Comparison of ENCODE assay signal across 8 cellular contexts in the genomic region with DNA sequence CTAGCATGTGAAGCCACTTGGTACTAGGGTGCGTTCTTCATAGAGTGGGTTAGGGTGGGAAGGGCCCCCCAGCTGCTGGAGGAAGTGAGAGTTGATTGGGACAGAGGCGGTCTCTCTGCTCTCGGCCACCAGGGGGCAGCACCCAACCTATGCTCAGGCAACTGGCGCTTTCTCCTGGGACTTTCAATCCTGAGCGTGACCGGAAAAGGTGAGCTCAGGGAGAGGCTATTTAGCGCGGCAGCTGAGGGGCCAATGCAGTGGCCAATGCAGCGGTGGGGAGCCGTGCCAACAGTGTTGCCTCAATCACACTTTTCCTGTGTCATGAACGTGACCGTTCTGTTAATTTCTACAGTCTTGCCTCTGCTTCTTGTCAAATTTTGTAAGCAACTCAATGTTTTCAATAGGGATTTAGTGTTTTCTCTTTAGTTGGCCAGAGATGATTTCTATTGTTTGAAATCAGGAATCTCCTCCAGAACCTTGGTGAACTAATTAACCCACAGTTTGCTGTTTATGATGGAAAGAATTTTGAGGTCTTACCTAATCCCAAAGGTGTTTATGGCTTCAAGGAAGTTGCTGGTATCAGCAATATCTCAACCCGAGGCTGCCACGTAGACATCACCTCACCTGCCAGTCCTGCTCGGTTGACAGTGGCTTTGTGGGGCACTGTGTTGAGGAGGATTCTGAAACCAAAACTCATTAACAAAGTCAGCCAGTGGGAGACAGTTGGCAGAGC.
DNase-seq lines count a peak whose midpoint lies in the region; ATAC-seq and TF ChIP-seq lines count a peak whose summit lies in the region.

No MANE protein-coding gene starts in this region.

- H3K9ac ChIP-seq in mucosa of rectum (ENCODE audit: low read depth in 1 of 2, low read length in 2 of 2) = no peak overlapping the region

- H3K27ac ChIP-seq in mucosa of rectum (ENCODE audit: low read depth in 2 of 2, low read length in 2 of 2) = no peak overlapping the region

- peak; percentile 24 for DNase-seq in NCI-H2227 (lab: John Stamatoyannopoulos, UW; ENCODE audit: unreplicated experiment)
- no peak for DNase-seq in NCI-H2227 treated with DMSO at 0.1 percent for 48 hours (lab: John Stamatoyannopoulos, UW)
- peak; percentile 4 for DNase-seq in NCI-H82 treated with DMSO at 0.1 percent for 48 hours (lab: John Stamatoyannopoulos, UW; ENCODE audit: unreplicated experiment)
- DNase-seq in activated CD8-positive, alpha-beta memory T cell treated with anti-CD3 and anti-CD28 coated beads, Interleukin-2, amount 50 U/mL, for 48 hours = peak; percentile 86
- peak; percentile 89 for DNase-seq in epithelial cell of esophagus (ENCODE audit: low read depth)
- peak; percentile 18 for DNase-seq in stimulated activated CD8-positive, alpha-beta memory T cell treated with anti-CD3 and anti-CD28 coated beads, Interleukin-7, amount 100 ng/mL, for 24 hours (ENCODE audit: low read depth)

- peaks cover 0 to 3% of the 10 kb centered on the region in 2 donors for H3K27me3 ChIP-seq in mucosa of rectum (ENCODE audit: control insufficient read depth in 2 of 2, insufficient read depth in 2 of 2, low read length in 2 of 2)

- no peaks in the 10 kb centered on the region for H3K36me3 ChIP-seq in mucosa of rectum (ENCODE audit: control insufficient read depth in 2 of 2, insufficient read depth in 2 of 2, low read length in 2 of 2)

- TF ChIP-seq CTCF in epithelial cell of esophagus (IDR thresholded peaks at IDR 0.05; ENCODE audit: insufficient read depth, low read depth, low read length, missing control alignments) = peak; percentile 86

- H3K4me1 ChIP-seq in mucosa of rectum (ENCODE audit: control insufficient read depth in 2 of 2, insufficient read depth in 2 of 2, low read length in 2 of 2) = peaks cover 0 to 2% of the 10 kb centered on the region in 2 donors

- ATAC-seq in HG03039 (IDR thresholded peaks at IDR 0.05; ENCODE audit: unreplicated experiment) = peak; percentile 77

- no peaks in the 10 kb centered on the region for H3K9me3 ChIP-seq in mucosa of rectum (ENCODE audit: control insufficient read depth in 2 of 2, low read length in 2 of 2)

- H3K4me3 ChIP-seq in epithelial cell of esophagus (ENCODE audit: low read length) (no peak overlapping the region), mucosa of rectum (ENCODE audit: low read length in 2 of 2) (peak overlapping the region; percentile 54 to 70)
